Comparison of ENCODE assay signal across 1 cellular context in genomic region chr7:74656421-74656910, GRCh38.
TF ChIP-seq lines count a peak whose summit lies in the region.

No MANE protein-coding gene starts in this region.

TF ChIP-seq in GM12878, 131 proteins besides CTCF, POLR2A, EP300 and RAD21 (continued from another document):
- TF ChIP-seq ZBTB40 (IDR thresholded peaks at IDR 0.05; ENCODE audit: borderline replicate concordance) (peak; percentile 1; the same call in 1 of the 2 replicates), CREB1 (IDR thresholded peaks at IDR 0.05; ENCODE audit: low read depth) (0 out of 2 replicates have a peak, but pooled peaks have one; percentile 7), RELB (IDR thresholded peaks at IDR 0.05; ENCODE audit: low read depth) (peak; percentile 44; the same call in 1 of the 2 replicates), ZNF217 (IDR thresholded peaks at IDR 0.05) (no peak), ETV6 (conservative IDR thresholded peaks at IDR 0.05 in 1 of 2, IDR thresholded peaks at IDR 0.05 in 1 of 2; ENCODE audit: borderline replicate concordance in 1 of 2, low read depth in 1 of 2) (no peak), TCF7 (IDR thresholded peaks at IDR 0.05; ENCODE audit: borderline replicate concordance) (peak; percentile 96), EED (IDR thresholded peaks at IDR 0.05; ENCODE audit: low read depth) (no peak), ZBED1 (IDR thresholded peaks at IDR 0.05; ENCODE audit: borderline replicate concordance) (no peak), CHD4 (IDR thresholded peaks at IDR 0.05) (no peak), CBX3 (IDR thresholded peaks at IDR 0.05; ENCODE audit: borderline replicate concordance, low read depth) (no peak), PAX5 (IDR thresholded peaks at IDR 0.05; ENCODE audit: borderline replicate concordance, low read depth, low read length) (no peak), BHLHE40 (IDR thresholded peaks at IDR 0.05; ENCODE audit: borderline replicate concordance in 1 of 2, low read depth in 2 of 2, low read length in 1 of 2) (0 out of 4 replicates have a peak, but pooled peaks of 1 of the 2 experiments have one; percentile 14), CHD1 (IDR thresholded peaks at IDR 0.05; ENCODE audit: low read depth, low read length) (0 out of 2 replicates have a peak, but pooled peaks have one; percentile 61), POU2F2 (IDR thresholded peaks at IDR 0.05; ENCODE audit: borderline replicate concordance, low read depth, low read length) (no peak), CHD2 (IDR thresholded peaks at IDR 0.05; ENCODE audit: borderline replicate concordance, low read depth, low read length) (no peak; the same call in 1 of the 2 replicates), ZNF274 (IDR thresholded peaks at IDR 0.05; ENCODE audit: insufficient read depth, insufficient read length) (no peak)
- TF ChIP-seq, protein P1, sequence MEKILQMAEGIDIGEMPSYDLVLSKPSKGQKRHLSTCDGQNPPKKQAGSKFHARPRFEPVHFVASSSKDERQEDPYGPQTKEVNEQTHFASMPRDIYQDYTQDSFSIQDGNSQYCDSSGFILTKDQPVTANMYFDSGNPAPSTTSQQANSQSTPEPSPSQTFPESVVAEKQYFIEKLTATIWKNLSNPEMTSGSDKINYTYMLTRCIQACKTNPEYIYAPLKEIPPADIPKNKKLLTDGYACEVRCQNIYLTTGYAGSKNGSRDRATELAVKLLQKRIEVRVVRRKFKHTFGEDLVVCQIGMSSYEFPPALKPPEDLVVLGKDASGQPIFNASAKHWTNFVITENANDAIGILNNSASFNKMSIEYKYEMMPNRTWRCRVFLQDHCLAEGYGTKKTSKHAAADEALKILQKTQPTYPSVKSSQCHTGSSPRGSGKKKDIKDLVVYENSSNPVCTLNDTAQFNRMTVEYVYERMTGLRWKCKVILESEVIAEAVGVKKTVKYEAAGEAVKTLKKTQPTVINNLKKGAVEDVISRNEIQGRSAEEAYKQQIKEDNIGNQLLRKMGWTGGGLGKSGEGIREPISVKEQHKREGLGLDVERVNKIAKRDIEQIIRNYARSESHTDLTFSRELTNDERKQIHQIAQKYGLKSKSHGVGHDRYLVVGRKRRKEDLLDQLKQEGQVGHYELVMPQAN (conservative IDR thresholded peaks at IDR 0.05) = no peak
- TF ChIP-seq, protein P2, sequence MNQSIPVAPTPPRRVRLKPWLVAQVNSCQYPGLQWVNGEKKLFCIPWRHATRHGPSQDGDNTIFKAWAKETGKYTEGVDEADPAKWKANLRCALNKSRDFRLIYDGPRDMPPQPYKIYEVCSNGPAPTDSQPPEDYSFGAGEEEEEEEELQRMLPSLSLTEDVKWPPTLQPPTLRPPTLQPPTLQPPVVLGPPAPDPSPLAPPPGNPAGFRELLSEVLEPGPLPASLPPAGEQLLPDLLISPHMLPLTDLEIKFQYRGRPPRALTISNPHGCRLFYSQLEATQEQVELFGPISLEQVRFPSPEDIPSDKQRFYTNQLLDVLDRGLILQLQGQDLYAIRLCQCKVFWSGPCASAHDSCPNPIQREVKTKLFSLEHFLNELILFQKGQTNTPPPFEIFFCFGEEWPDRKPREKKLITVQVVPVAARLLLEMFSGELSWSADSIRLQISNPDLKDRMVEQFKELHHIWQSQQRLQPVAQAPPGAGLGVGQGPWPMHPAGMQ (IDR thresholded peaks at IDR 0.05; ENCODE audit: borderline replicate concordance) = no peak
